ENCODE assay signal across 15 cellular contexts in the genomic region with DNA sequence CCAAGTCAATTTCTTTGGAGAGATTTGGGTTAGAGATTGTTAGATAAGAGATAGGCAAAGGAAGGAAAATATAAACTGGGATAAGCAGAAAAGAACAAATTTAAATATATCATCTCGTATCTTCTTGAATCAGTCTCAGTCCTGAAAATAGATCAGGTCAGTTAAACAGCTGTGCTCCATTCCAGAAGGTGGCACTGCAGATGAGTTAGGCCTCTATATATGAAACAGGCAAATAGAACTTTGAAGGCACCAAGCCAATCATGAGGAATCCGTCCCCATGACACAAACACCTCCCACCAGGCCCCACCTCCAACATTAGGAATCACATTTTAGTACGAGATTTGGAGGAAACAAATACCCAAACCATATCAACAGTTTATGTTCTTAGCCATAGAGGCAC.
DNase-seq lines count a peak whose midpoint lies in the region; ATAC-seq and TF ChIP-seq lines count a peak whose summit lies in the region.
"Had no signal": no experiment of that assay in that cellular context is flagged by ENCODE, and none has a peak within 500 bp of the region (broad histone marks: within the 10 kb centered on the region; RNA-seq: fewer than 3 reads in every experiment).

No MANE protein-coding gene starts in this region.

- TF ChIP-seq CTCF in VCaP (conservative IDR thresholded peaks at IDR 0.05), result peak; percentile 73

- DNase-seq in DMS53 (lab: John Stamatoyannopoulos, UW) (peak; percentile 70), Kasumi-1 (lab: John Stamatoyannopoulos, UW) (peak; percentile 16 to 27), left lobe of liver (ENCODE audit: low spot score) (no peak), glomerular visceral epithelial cell (ENCODE audit: extremely low spot score) (no peak), GOT3 (lab: John Stamatoyannopoulos, UW) (no peak), NCI-H2107 treated with DMSO at 0.1 percent for 48 hours (lab: John Stamatoyannopoulos, UW; ENCODE audit: unreplicated experiment) (no peak), hippocampal formation (lab: John Stamatoyannopoulos, UW) (no peak)
- DNase-seq: activated CD4-positive, CD25-positive, alpha-beta regulatory T cell treated with anti-CD3 and anti-CD28 coated beads, Interleukin-2, amount 50 U/mL, for 72 hours; esophagus squamous epithelium; left cardiac atrium; NCI-H187; Peyer's patch had no signal

- ATAC-seq in left lobe of liver, result peak; percentile 95
- ATAC-seq: activated T-helper 17 cell treated with anti-CD3 and anti-CD28 coated beads, Interleukin-2, amount 50 U/mL, for 72 hours had no signal

- no peak overlapping the region for H3K27ac ChIP-seq in VCaP
- H3K27ac ChIP-seq: esophagus squamous epithelium, neutrophil, Peyer's patch had no signal

Comparison
In these comparisons a context has a peak if more than half of its experiments do, and no peak if none do; other contexts are left out.
1. DNase-seq: peak in DMS53 (single experiment) and Kasumi-1 (2 of 2); none in left lobe of liver (single experiment), glomerular visceral epithelial cell (single experiment), GOT3 (single experiment), NCI-H2107 treated with DMSO at 0.1 percent for 48 hours (single experiment) and hippocampal formation (0 of 2).